In genomic region chr2:222701709-222702108, GRCh38 we compare ENCODE assay signal across 25 cellular contexts. TPM values are rescaled to one million over a fixed set of nuclear protein-coding genes. Genes with fewer than 3 reads are reported as not detected.
DNase-seq lines count a peak whose midpoint lies in the region; ATAC-seq and TF ChIP-seq lines count a peak whose summit lies in the region.
"Had no signal": no experiment of that assay in that cellular context is flagged by ENCODE, and none has a peak within 500 bp of the region (broad histone marks: within the 10 kb centered on the region; RNA-seq: fewer than 3 reads in every experiment).

No MANE protein-coding gene starts in this region.

- no peak for TF ChIP-seq CTCF in Calu3 (IDR thresholded peaks at IDR 0.05; ENCODE audit: unreplicated experiment)

- peaks cover 98% of the 10 kb centered on the region for H3K36me3 Mint-ChIP-seq in Calu3 (ENCODE audit: insufficient read depth, unreplicated experiment)
- H3K36me3 Mint-ChIP-seq in effector memory CD8-positive, alpha-beta T cell (ENCODE audit: insufficient read depth): no peaks in the 10 kb centered on the region

- no peak overlapping the region for H3K4me3 Mint-ChIP-seq in Calu3 (ENCODE audit: low read depth, unreplicated experiment)
- peak overlapping the region; percentile 17 to 24 for H3K4me3 Mint-ChIP-seq in effector memory CD8-positive, alpha-beta T cell
- H3K4me3 Mint-ChIP-seq: H9 had no signal

- H3K9me3 Mint-ChIP-seq in Calu3 (ENCODE audit: low read depth, unreplicated experiment): no peaks in the 10 kb centered on the region
- no peaks in the 10 kb centered on the region for H3K9me3 Mint-ChIP-seq in effector memory CD8-positive, alpha-beta T cell

- no TSS peak for BruUV-seq in Calu3 (replicated peaks; lab: Mats Ljungman, UMichigan)

- no peaks in the 10 kb centered on the region for H3K27me3 Mint-ChIP-seq in Calu3 (ENCODE audit: unreplicated experiment)
- peaks cover 32 to 80% of the 10 kb centered on the region in 2 donors for H3K27me3 Mint-ChIP-seq in effector memory CD8-positive, alpha-beta T cell

- intact Hi-C loops in Calu3 (cut with micrococcal nuclease; ENCODE audit: unreplicated experiment): no loop called here

- H3K27ac Mint-ChIP-seq in Calu3 (ENCODE audit: unreplicated experiment): peak overlapping the region; percentile 9
- no peak overlapping the region for H3K27ac Mint-ChIP-seq in effector memory CD8-positive, alpha-beta T cell

- CTCF ChIA-PET in Calu3 (lab: Charles Lee): interaction anchor here (0.6 kb wide), 1 partner anchor 29 kb away, joined by 10 read pairs; no protein-coding TSS in a partner anchor

- DNase-seq in NCI-H82 (lab: John Stamatoyannopoulos, UW) (peak; percentile 39), NCI-H82 treated with DMSO at 0.1 percent for 48 hours (lab: John Stamatoyannopoulos, UW; ENCODE audit: unreplicated experiment) (no peak), Calu3 (no peak), MV-4-11 (lab: John Stamatoyannopoulos, UW) (peak; percentile 77), glomerular visceral epithelial cell (ENCODE audit: extremely low spot score) (no peak), NCI-H2196 treated with DMSO at 0.1 percent for 48 hours (lab: John Stamatoyannopoulos, UW; ENCODE audit: unreplicated experiment) (no peak)
- peak in 1 of 3 experiments; percentile 0 for DNase-seq in effector memory CD8-positive, alpha-beta T cell
- DNase-seq: amygdala; central memory CD4-positive, alpha-beta T cell; effector memory CD4-positive, alpha-beta T cell; EL; H9; mesendoderm; NCI-H187; Right ventricle myocardium superior; stimulated activated CD4-positive, alpha-beta T cell treated with anti-CD3 and anti-CD28 coated beads, Interleukin-15, amount 100 ng/mL, for 24 hours had no signal

- H3K4me1 Mint-ChIP-seq in Calu3 (ENCODE audit: low read depth, unreplicated experiment): peaks cover 34% of the 10 kb centered on the region
- peaks cover 11 to 13% of the 10 kb centered on the region in 2 donors for H3K4me1 Mint-ChIP-seq in effector memory CD8-positive, alpha-beta T cell (ENCODE audit: low read depth in 2 of 2)

- peak; percentile 82 for ATAC-seq in effector memory CD8-positive, alpha-beta T cell (replicated peaks)
- no peak for ATAC-seq in HG02588 (IDR thresholded peaks at IDR 0.05; ENCODE audit: unreplicated experiment)
- ATAC-seq: activated CD4-positive, CD25-positive, alpha-beta regulatory T cell treated with anti-CD3 and anti-CD28 coated beads, Interleukin-2, amount 50 U/mL, for 24 hours had no signal

RNA-seq across cellular contexts. Expression of gene MOGAT1, which starts 30.3 kb away (rescaled TPM):
- total RNA-seq in Calu3 (2022): 35.9 and 51.2 TPM in 2 replicates
- total RNA-seq: A673; H9; hepatocyte; kidney epithelial cell; M059J; renal cortical epithelial cell; T-helper 2 cell treated with Interferon-gamma antibody and Interleukin-4, amounts not matched to agents 100 ng/mL and 5 ng/mL, for 36 hours; vagina had no signal

RNA-seq across cellular contexts. Expression of gene FARSB, which starts 45.8 kb away (rescaled TPM):
- 50.6 and 67.6 TPM in 2 replicates for total RNA-seq in Calu3 (2022)

Comparison
In these comparisons a context has a peak if more than half of its experiments do, and no peak if none do; other contexts are left out.
1. DNase-seq: peak in NCI-H82 (single experiment) and MV-4-11 (single experiment); none in NCI-H82 treated with DMSO at 0.1 percent for 48 hours (single experiment), Calu3 (single experiment), glomerular visceral epithelial cell (single experiment) and NCI-H2196 treated with DMSO at 0.1 percent for 48 hours (single experiment).